16 cellular contexts compared by ENCODE assay signal in genomic region chr6:2104524-2104880, GRCh38.
"Had no signal": no experiment of that assay in that cellular context is flagged by ENCODE, and none has a peak within 500 bp of the region (broad histone marks: within the 10 kb centered on the region; RNA-seq: fewer than 3 reads in every experiment).

No MANE protein-coding gene starts in this region.

- H3K4me1 Mint-ChIP-seq: activated T-helper 17 cell treated with anti-CD3 and anti-CD28 coated beads, Interleukin-2, amount 50 U/mL, for 72 hours; endodermal cell had no signal

- H3K9me3 Mint-ChIP-seq: activated T-helper 17 cell treated with anti-CD3 and anti-CD28 coated beads, Interleukin-2, amount 50 U/mL, for 72 hours; endodermal cell; naive thymus-derived CD8-positive, alpha-beta T cell had no signal

- H3K27me3 ChIP-seq: brain microvascular endothelial cell, hepatocyte, right atrium auricular region, tibial nerve, vagina had no signal

- H3K27me3 Mint-ChIP-seq: activated T-helper 17 cell treated with anti-CD3 and anti-CD28 coated beads, Interleukin-2, amount 50 U/mL, for 72 hours; progenitor cell of endocrine pancreas had no signal

- H3K27ac Mint-ChIP-seq: activated T-helper 17 cell treated with anti-CD3 and anti-CD28 coated beads, Interleukin-2, amount 50 U/mL, for 72 hours; endodermal cell; naive thymus-derived CD8-positive, alpha-beta T cell; progenitor cell of endocrine pancreas had no signal

- H3K4me3 ChIP-seq: hepatocyte, skin epidermis, vagina had no signal

- H3K36me3 ChIP-seq: brain microvascular endothelial cell, right atrium auricular region, tibial nerve, vagina had no signal

- H3K4me3 Mint-ChIP-seq: activated T-helper 17 cell treated with anti-CD3 and anti-CD28 coated beads, Interleukin-2, amount 50 U/mL, for 72 hours; endodermal cell; naive thymus-derived CD8-positive, alpha-beta T cell had no signal

- H3K27ac ChIP-seq: hepatocyte, right atrium auricular region, vagina had no signal

- H3K4me1 ChIP-seq: right atrium auricular region, vagina had no signal

- H3K9me3 ChIP-seq: right atrium auricular region, tibial nerve, vagina had no signal

- DNase-seq: activated CD4-positive, alpha-beta T cell treated with anti-CD3 and anti-CD28 coated beads, Interleukin-2, amount 50 U/mL, for 4 hours; activated CD4-positive, CD25-positive, alpha-beta regulatory T cell treated with anti-CD3 and anti-CD28 coated beads, Interleukin-2, amount 50 U/mL, for 72 hours; activated naive CD4-positive, alpha-beta T cell treated with Interleukin-2 at 50 U/mL for 16 hours; activated T-cell treated with anti-CD3 and anti-CD28 coated beads for 4 hours; endodermal cell; stimulated activated CD4-positive, alpha-beta T cell treated with anti-CD3 and anti-CD28 coated beads, Interleukin-15, amount 100 ng/mL, for 24 hours; stimulated activated CD4-positive, alpha-beta T cell treated with anti-CD3 and anti-CD28 coated beads, Interleukin-4, amount 100 ng/mL, for 1 hour had no signal
